In genomic region chr2:30561349-30561748, GRCh38 we compare ENCODE assay signal across 21 cellular contexts.
"Had no signal": no experiment of that assay in that cellular context is flagged by ENCODE, and none has a peak within 500 bp of the region (broad histone marks: within the 10 kb centered on the region; RNA-seq: fewer than 3 reads in every experiment).

No MANE protein-coding gene starts in this region.

- H3K9me3 ChIP-seq: gastrocnemius medialis, heart right ventricle, left lung, prostate gland, right lobe of liver, spleen, transverse colon had no signal

- H3K9me3 Mint-ChIP-seq: activated T-cell treated with anti-CD3 and anti-CD28 coated beads, Interleukin-2, amount 50 U/mL, for 24 hours; nephron; stimulated activated naive B cell treated with anti-CD40 and anti-IgM and Interleukin-4, amounts not matched to agents 10 μg/mL and 1 μg/mL and 100 μg/mL, for 72 hours; T-helper 1 cell treated with Interleukin-12 subunit alpha and Interleukin-12 subunit beta and Interleukin-4 antibody, amounts not matched to agents 30 μg/mL and 1 μg/mL, for 36 hours had no signal

- H3K4me3 ChIP-seq: cardiac muscle cell, gastrocnemius medialis, heart right ventricle, left lung, prostate gland, right lobe of liver, spleen, transverse colon had no signal

- H3K27ac ChIP-seq: cardiac muscle cell, gastrocnemius medialis, heart right ventricle, left lung, prostate gland, right lobe of liver, spleen, transverse colon had no signal

- ATAC-seq: activated CD4-positive, CD25-positive, alpha-beta regulatory T cell treated with anti-CD3 and anti-CD28 coated beads, Interleukin-2, amount 50 U/mL, for 24 hours; activated CD8-positive, alpha-beta memory T cell treated with anti-CD3 and anti-CD28 coated beads, Interleukin-2, amount 10 ng/mL, durations not matched to agents 7 days and 5 days; gastrocnemius medialis; heart right ventricle; left lung; stimulated activated naive B cell treated with anti-CD40 and anti-IgM and Interleukin-4, amounts not matched to agents 10 μg/mL and 1 μg/mL and 100 μg/mL, for 72 hours had no signal

- H3K4me1 ChIP-seq: left lung, prostate gland, right lobe of liver, spleen, transverse colon had no signal

- H3K27me3 Mint-ChIP-seq: activated CD8-positive, alpha-beta memory T cell treated with anti-CD3 and anti-CD28 coated beads, Interleukin-2, amount 10 ng/mL, durations not matched to agents 7 days and 5 days; activated naive CD8-positive, alpha-beta T cell; activated T-cell treated with anti-CD3 and anti-CD28 coated beads, Interleukin-2, amount 50 U/mL, for 24 hours; stimulated activated naive B cell treated with anti-CD40 and anti-IgM and Interleukin-4, amounts not matched to agents 10 μg/mL and 1 μg/mL and 100 μg/mL, for 72 hours had no signal

- H3K27me3 ChIP-seq: cardiac muscle cell, gastrocnemius medialis, heart right ventricle, left lung, right lobe of liver, spleen, transverse colon had no signal

- H3K4me3 Mint-ChIP-seq: activated CD8-positive, alpha-beta memory T cell treated with anti-CD3 and anti-CD28 coated beads, Interleukin-2, amount 10 ng/mL, durations not matched to agents 7 days and 5 days; activated naive CD8-positive, alpha-beta T cell; activated T-cell treated with anti-CD3 and anti-CD28 coated beads, Interleukin-2, amount 50 U/mL, for 24 hours; nephron; stimulated activated naive B cell treated with anti-CD40 and anti-IgM and Interleukin-4, amounts not matched to agents 10 μg/mL and 1 μg/mL and 100 μg/mL, for 72 hours; T-helper 1 cell treated with Interleukin-12 subunit alpha and Interleukin-12 subunit beta and Interleukin-4 antibody, amounts not matched to agents 30 μg/mL and 1 μg/mL, for 36 hours had no signal

- H3K27ac Mint-ChIP-seq: activated CD8-positive, alpha-beta memory T cell treated with anti-CD3 and anti-CD28 coated beads, Interleukin-2, amount 10 ng/mL, durations not matched to agents 7 days and 5 days; activated naive CD8-positive, alpha-beta T cell; activated T-cell treated with anti-CD3 and anti-CD28 coated beads, Interleukin-2, amount 50 U/mL, for 24 hours; nephron; stimulated activated naive B cell treated with anti-CD40 and anti-IgM and Interleukin-4, amounts not matched to agents 10 μg/mL and 1 μg/mL and 100 μg/mL, for 72 hours; T-helper 1 cell treated with Interleukin-12 subunit alpha and Interleukin-12 subunit beta and Interleukin-4 antibody, amounts not matched to agents 30 μg/mL and 1 μg/mL, for 36 hours had no signal

- H3K36me3 ChIP-seq: cardiac muscle cell, gastrocnemius medialis, left lung, prostate gland, right lobe of liver, transverse colon had no signal

- DNase-seq: activated CD4-positive, alpha-beta T cell treated with anti-CD3 and anti-CD28 coated beads, Interleukin-2, amount 50 U/mL, for 48 hours; activated CD8-positive, alpha-beta memory T cell treated with anti-CD3 and anti-CD28 coated beads, Interleukin-2, amount 10 ng/mL, durations not matched to agents 7 days and 5 days; activated effector memory CD4-positive, alpha-beta T cell treated with Interleukin-2 at 50 U/mL for 16 hours; activated T-cell treated with anti-CD3 and anti-CD28 coated beads, Interleukin-2, amount 50 U/mL, for 24 hours; gastrocnemius medialis; heart right ventricle; islet precursor cell; left lung; mesenchymal stem cell; right lobe of liver; spleen; stimulated activated CD4-positive, alpha-beta T cell treated with anti-CD3 and anti-CD28 coated beads, Interleukin-2, amount 100 ng/mL, for 24 hours; stimulated activated naive B cell treated with anti-CD40 and anti-IgM and Interleukin-4, amounts not matched to agents 10 μg/mL and 1 μg/mL and 100 μg/mL, for 72 hours; substantia nigra; transverse colon had no signal
